In the genomic region with DNA sequence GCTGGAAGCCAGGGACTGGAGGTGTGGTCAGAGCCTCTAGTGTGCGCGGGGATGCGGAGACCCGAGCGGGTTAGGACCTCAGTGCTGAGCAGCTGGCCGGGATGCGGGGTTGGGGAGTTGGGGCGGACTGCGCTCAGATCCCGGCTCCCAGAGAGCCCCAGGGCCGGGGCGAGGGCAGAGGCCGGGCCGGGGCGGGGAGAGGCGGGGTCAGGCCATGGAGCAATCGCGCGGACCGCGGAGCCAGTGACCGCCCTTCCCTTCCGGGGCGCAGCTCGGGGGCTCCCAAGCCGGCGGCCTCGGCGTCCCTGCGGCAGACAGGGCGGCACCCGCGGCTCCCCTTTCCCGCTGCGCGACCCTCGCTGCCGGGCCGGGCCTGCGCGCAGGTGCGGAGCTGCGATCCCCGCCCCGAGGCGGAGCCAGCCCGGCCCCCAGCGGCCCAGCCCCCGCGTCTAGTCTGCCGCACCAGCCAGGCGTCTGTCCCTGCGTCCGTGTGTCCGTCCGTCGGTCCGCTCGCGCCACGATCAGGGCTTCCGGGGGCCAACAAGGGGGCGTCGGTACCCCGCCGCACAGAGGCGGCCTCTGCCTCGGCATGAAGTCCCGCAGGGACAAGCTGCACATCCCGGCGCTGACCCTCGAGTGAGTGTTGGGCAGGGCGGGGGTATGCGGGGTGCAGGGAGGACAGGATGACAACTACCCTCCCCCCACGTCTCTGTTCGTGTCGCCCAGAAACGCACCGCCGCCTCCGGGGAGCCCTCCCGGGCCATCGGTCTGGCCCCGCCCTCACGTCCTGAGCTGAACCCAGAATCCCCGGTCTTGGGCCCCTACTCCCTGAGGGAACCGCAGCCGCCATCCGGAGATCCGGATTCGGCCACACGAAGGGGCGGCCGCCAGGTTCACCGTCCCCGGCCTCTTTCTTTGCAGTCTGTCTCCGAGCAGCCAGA, we compare ENCODE assay signal across 1 cellular context.
TF ChIP-seq lines count a peak whose summit lies in the region.

No MANE protein-coding gene starts in this region.

TF ChIP-seq in GM23338, 12 proteins besides CTCF, POLR2A, EP300 and RAD21 (continued from another document):
- TF ChIP-seq, protein P1, sequence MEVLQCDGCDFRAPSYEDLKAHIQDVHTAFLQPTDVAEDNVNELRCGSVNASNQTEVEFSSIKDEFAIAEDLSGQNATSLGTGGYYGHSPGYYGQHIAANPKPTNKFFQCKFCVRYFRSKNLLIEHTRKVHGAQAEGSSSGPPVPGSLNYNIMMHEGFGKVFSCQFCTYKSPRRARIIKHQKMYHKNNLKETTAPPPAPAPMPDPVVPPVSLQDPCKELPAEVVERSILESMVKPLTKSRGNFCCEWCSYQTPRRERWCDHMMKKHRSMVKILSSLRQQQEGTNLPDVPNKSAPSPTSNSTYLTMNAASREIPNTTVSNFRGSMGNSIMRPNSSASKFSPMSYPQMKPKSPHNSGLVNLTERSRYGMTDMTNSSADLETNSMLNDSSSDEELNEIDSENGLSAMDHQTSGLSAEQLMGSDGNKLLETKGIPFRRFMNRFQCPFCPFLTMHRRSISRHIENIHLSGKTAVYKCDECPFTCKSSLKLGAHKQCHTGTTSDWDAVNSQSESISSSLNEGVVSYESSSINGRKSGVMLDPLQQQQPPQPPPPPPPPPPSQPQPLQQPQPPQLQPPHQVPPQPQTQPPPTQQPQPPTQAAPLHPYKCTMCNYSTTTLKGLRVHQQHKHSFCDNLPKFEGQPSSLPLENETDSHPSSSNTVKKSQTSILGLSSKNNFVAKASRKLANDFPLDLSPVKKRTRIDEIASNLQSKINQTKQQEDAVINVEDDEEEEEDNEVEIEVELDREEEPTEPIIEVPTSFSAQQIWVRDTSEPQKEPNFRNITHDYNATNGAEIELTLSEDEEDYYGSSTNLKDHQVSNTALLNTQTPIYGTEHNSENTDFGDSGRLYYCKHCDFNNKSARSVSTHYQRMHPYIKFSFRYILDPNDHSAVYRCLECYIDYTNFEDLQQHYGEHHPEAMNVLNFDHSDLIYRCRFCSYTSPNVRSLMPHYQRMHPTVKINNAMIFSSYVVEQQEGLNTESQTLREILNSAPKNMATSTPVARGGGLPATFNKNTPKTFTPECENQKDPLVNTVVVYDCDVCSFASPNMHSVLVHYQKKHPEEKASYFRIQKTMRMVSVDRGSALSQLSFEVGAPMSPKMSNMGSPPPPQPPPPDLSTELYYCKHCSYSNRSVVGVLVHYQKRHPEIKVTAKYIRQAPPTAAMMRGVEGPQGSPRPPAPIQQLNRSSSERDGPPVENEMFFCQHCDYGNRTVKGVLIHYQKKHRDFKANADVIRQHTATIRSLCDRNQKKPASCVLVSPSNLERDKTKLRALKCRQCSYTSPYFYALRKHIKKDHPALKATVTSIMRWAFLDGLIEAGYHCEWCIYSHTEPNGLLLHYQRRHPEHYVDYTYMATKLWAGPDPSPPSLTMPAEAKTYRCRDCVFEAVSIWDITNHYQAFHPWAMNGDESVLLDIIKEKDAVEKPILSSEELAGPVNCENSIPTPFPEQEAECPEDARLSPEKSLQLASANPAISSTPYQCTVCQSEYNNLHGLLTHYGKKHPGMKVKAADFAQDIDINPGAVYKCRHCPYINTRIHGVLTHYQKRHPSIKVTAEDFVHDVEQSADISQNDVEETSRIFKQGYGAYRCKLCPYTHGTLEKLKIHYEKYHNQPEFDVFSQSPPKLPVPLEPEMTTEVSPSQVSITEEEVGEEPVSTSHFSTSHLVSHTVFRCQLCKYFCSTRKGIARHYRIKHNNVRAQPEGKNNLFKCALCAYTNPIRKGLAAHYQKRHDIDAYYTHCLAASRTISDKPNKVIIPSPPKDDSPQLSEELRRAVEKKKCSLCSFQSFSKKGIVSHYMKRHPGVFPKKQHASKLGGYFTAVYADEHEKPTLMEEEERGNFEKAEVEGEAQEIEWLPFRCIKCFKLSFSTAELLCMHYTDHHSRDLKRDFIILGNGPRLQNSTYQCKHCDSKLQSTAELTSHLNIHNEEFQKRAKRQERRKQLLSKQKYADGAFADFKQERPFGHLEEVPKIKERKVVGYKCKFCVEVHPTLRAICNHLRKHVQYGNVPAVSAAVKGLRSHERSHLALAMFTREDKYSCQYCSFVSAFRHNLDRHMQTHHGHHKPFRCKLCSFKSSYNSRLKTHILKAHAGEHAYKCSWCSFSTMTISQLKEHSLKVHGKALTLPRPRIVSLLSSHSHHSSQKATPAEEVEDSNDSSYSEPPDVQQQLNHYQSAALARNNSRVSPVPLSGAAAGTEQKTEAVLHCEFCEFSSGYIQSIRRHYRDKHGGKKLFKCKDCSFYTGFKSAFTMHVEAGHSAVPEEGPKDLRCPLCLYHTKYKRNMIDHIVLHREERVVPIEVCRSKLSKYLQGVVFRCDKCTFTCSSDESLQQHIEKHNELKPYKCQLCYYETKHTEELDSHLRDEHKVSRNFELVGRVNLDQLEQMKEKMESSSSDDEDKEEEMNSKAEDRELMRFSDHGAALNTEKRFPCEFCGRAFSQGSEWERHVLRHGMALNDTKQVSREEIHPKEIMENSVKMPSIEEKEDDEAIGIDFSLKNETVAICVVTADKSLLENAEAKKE (CRISPR knock-in tag; IDR thresholded peaks at IDR 0.05), result no peak
- TF ChIP-seq POLR2AphosphoS5 (IDR thresholded peaks at IDR 0.05; ENCODE audit: low read depth), result peak; percentile 55
- no peak for TF ChIP-seq EZH2phosphoT487 (IDR thresholded peaks at IDR 0.05; ENCODE audit: unreplicated experiment)
- no peak for TF ChIP-seq CREB1 (CRISPR knock-in tag; IDR thresholded peaks at IDR 0.05; ENCODE audit: low read depth)
TF ChIP-seq in GM23338: peak in this region for 1.
